In the genomic region with DNA sequence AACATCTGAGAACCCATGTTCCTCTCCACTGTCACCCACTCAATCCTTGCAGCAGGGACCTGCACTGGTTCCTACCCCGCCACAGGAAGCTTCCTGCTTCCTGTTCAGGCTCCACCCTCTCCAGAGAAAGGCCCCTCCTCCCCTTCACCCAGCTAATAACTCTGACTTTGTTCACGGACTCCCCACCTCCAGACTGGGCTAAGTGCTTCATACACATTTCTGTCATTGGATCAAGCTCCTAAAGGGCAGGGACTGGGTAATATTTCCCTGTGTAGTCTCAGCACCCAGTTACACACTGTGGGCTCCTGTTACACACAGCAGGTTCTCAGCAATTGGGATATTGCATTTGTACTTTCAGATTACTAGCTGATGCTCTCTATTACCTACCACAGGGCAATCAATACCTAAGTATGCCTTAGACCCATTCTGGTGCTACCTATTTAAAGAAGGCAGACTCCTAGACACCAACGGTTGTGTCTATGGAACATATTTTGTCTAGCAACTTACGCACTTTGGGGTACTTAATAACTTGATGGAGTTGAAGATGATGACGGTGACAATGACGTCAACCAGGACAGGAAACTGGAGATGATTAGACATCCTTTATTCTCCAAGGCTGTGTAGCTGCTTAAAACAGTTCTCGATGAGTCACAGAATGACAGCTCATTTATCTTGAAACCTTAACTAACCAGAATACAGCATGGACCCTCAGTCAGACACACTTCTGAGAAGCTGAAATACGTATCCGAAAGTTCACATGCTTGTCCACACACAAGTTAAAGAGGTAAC, we compare ENCODE assay signal across 8 cellular contexts. TPM values are rescaled to one million over a fixed set of nuclear protein-coding genes. Genes with fewer than 3 reads are reported as not detected.
DNase-seq lines count a peak whose midpoint lies in the region; ATAC-seq, FAIRE-seq and TF ChIP-seq lines count a peak whose summit lies in the region.

No MANE protein-coding gene starts in this region.

- peak; percentile 25 for FAIRE-seq in RCC 7860 (lab: Jason Lieb, UNC)

- H3K27ac ChIP-seq in GM23248 (peak overlapping the region; percentile 75), cardiac muscle cell (peak overlapping the region; percentile 48)

- H3K4me3 ChIP-seq in GM23248 (no peak overlapping the region), cardiac muscle cell (no peak overlapping the region), skeletal muscle cell (ENCODE audit: low read depth, low read length) (no peak overlapping the region)

- no peak for ATAC-seq in HG02852 (IDR thresholded peaks at IDR 0.05; ENCODE audit: unreplicated experiment)
- no peak for ATAC-seq in GM21576 (IDR thresholded peaks at IDR 0.05; ENCODE audit: unreplicated experiment)

- 0 out of 2 replicates have a peak overlapping the region, but pooled peaks have one; percentile 1 for H2AFZ ChIP-seq in GM23248

- H3K27me3 ChIP-seq in GM23248 (replicated peaks; ENCODE audit: insufficient read depth) (no peaks in the 10 kb centered on the region), cardiac muscle cell (no peaks in the 10 kb centered on the region)

- 39 to 40% methylated on average over 9 of the region's 9 CpGs for WGBS in GM23248 (ENCODE audit: low coverage in 1 of 2, low lambda C conversion rate in 2 of 2, missing lambda C conversion rate in 2 of 2), 2 experiments

- H3K36me3 ChIP-seq in GM23248 (ENCODE audit: low read depth) = no peaks in the 10 kb centered on the region
- H3K36me3 ChIP-seq in cardiac muscle cell = no peaks in the 10 kb centered on the region

- H3K4me2 ChIP-seq in GM23248 (ENCODE audit: unreplicated experiment) = peak overlapping the region; percentile 19

- DNase-seq in GM23248 = peak; percentile 92
- DNase-seq in RCC 7860 (ENCODE audit: low spot score) = peak; percentile 69
- DNase-seq in activated effector memory CD4-positive, alpha-beta T cell treated with anti-CD3 and anti-CD28 coated beads, Interleukin-2, amount 50 U/mL, for 16 hours = peak; percentile 76
- peak; percentile 52 to 97 for DNase-seq in cardiac muscle cell (ENCODE audit: low read depth in 1 of 2, low spot score in 1 of 2)
- DNase-seq in skeletal muscle cell (ENCODE audit: low read depth) = peak; percentile 96
- DNase-seq in GM10248 (ENCODE audit: extremely low spot score) = no peak

- peak overlapping the region; percentile 44 for H3K9ac ChIP-seq in GM23248

- H3K4me1 ChIP-seq in GM23248 (ENCODE audit: insufficient read depth) (peaks cover 57% of the 10 kb centered on the region), cardiac muscle cell (ENCODE audit: low read depth) (peaks cover 62% of the 10 kb centered on the region)

- H3K9me3 ChIP-seq in GM23248 (ENCODE audit: low read depth) (no peaks in the 10 kb centered on the region), cardiac muscle cell (ENCODE audit: low read depth) (no peaks in the 10 kb centered on the region)

- H3K79me2 ChIP-seq in GM23248 (ENCODE audit: insufficient read depth) = peaks cover 8% of the 10 kb centered on the region; the same call in 1 of the 2 replicates

- in situ Hi-C loops in GM23248 (cut with MboI) = no loop called here

- no peaks in the 10 kb centered on the region for H4K20me1 ChIP-seq in GM23248 (ENCODE audit: insufficient read depth)

- no peaks in the 10 kb centered on the region for H3K9me2 ChIP-seq in GM23248 (ENCODE audit: insufficient read depth)

- peaks cover 24% of the 10 kb centered on the region for H3F3A ChIP-seq in GM23248 (ENCODE audit: insufficient read depth)

- POLR2A ChIA-PET in GM10248 (lab: Yijun Ruan, JAX) = no interaction called here

- CTCF ChIA-PET in GM10248 (lab: Yijun Ruan, JAX) = interaction anchor here (0.8 kb wide), 1 partner anchor 10 kb away, joined by 3 read pairs; no protein-coding TSS in a partner anchor

- TF ChIP-seq CTCF in cardiac muscle cell (IDR thresholded peaks at IDR 0.05; ENCODE audit: low read depth, low read length) (no peak), GM10248 (IDR thresholded peaks at IDR 0.05; ENCODE audit: control extremely low read depth, extremely low read depth, low read depth, missing control alignments) (no peak)

RNA-seq across cellular contexts. Expression of gene MAML3, which starts 58.1 kb away (rescaled TPM):
- 1.5 and 1.9 TPM in 2 replicates for total RNA-seq in GM23248 (2014; rRNA removed; shearing (Covaris generic))
- polyA plus RNA-seq in GM23248 (2016; fragmentation: Nextera tagmentation; extraction: Ambion mirVana) = 0.61 and 0.96 TPM in 2 replicates
- 18.0 and 22.8 TPM in 2 replicates for total RNA-seq in cardiac muscle cell
- polyA plus RNA-seq in cardiac muscle cell = 7.8 and 9.6 TPM in 2 replicates
